Comparison of ENCODE assay signal across 7 cellular contexts in the genomic region with DNA sequence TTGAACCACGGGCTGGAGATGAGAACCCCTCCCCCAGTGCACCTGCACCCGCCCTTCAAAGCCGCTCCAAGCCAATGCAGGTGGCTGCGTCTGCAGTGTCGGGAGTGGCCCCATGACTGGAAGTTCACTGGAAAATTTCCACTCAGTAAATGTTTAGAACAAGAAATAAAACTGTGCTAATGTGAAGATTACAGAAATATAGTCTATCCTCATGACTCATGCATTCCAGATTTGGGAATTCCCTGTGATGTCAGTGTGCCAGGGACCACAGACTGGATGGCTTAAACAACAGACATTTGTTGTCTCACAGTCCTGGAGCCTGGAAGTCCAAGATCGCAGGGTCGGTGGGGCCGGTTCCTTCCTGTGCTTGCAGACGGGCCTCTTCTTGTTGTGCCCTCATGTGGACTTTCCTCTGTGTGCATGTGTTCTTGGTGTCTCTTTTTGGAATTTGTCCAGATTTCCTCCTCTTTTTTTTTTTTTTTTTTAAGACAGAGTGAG. TPM values are rescaled to one million over a fixed set of nuclear protein-coding genes. Genes with fewer than 3 reads are reported as not detected.
"Had no signal": no experiment of that assay in that cellular context is flagged by ENCODE, and none has a peak within 500 bp of the region (broad histone marks: within the 10 kb centered on the region; RNA-seq: fewer than 3 reads in every experiment).

No MANE protein-coding gene starts in this region.

RNA-seq across cellular contexts. Expression of a gene that starts 6.1 kb away (rescaled TPM):
- total RNA-seq: activated B cell treated with CpG ODN at 0.5 μM for 24 hours; activated CD4-positive, alpha-beta T cell treated with anti-CD3 and anti-CD28 coated beads, Interleukin-2, amount 10 ng/mL, durations not matched to agents 24 days and 14 days; activated CD8-positive, alpha-beta memory T cell treated with anti-CD3 and anti-CD28 coated beads, Interleukin-2, amount 10 ng/mL, durations not matched to agents 7 days and 5 days; activated T-helper 1 cell treated with anti-CD3 and anti-CD28 coated beads, Interleukin-12 subunit alpha, Interleukin-12 subunit beta, Interleukin-2, Interleukin-4 antibody, amounts not matched to agents 30 ng/mL and 10 ng/mL and 1 ng/mL, durations not matched to agents 14 hours and 24 hours and 36 hours; aorta; NCI-H460; T-cell had no signal
- polyA plus RNA-seq: aorta had no signal
